1 cellular context compared by ENCODE assay signal in genomic region chr5:82670692-82671091, GRCh38.
TF ChIP-seq lines count a peak whose summit lies in the region.

No MANE protein-coding gene starts in this region.

TF ChIP-seq in SK-N-SH treated with all-trans-retinoic acid at 6 μM for 48 hours, 23 proteins besides CTCF, POLR2A, EP300 and RAD21 (continued from another document):
- TF ChIP-seq TSHZ2 (CRISPR knock-in tag; IDR thresholded peaks at IDR 0.05) (peak; percentile 86; the same call in 1 of the 2 replicates), ZFP3 (CRISPR knock-in tag; IDR thresholded peaks at IDR 0.05) (no peak), CREB5 (CRISPR knock-in tag; IDR thresholded peaks at IDR 0.05; ENCODE audit: low read depth) (0 out of 2 replicates have a peak, but pooled peaks have one; percentile 25)
